15 cellular contexts compared by ENCODE assay signal in the genomic region with DNA sequence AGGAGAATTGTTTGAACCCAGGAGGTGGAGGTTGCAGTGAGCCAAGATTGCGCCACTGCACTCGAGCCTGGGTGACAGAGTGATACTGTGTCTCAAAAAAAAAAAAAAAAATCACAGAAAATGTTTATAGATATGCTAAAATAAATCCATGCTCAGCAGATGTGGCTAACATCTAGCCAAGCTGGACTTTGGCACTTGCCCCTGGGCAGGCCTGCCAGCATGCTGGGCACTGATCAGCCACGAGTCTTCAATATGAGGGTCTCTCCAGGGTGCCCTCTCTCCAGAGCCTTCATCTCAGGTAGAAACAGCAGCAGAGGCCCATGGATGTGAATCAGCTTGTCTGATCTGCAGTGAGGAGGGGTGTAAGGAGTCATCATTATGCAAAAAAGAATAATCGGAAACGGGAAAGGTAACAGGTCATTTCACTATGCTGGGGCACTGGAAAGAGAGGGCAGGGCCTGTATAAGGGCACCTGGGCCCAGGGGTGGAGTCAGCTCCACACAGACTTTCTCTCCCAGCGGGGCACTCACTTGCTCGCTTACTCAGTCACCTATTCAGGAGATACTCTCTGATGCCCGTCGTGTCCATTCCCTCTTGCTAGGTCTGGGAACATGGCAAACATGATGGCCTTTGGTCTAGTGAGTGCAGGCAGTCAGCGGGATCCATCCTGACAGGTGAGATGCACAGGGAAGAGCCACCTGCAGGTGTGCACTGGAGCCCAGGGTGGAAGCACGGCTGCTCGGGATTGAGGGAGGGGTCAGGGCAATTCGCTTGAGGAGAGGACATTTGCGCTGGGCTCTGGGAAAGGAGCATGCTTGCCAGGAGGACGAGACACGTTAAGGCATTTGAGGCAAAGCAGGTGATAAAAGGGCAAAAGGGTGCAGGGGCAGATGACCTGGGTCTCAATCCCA. TPM values are rescaled to one million over a fixed set of nuclear protein-coding genes. Genes with fewer than 3 reads are reported as not detected.
"Had no signal": no experiment of that assay in that cellular context is flagged by ENCODE, and none has a peak within 500 bp of the region (broad histone marks: within the 10 kb centered on the region; RNA-seq: fewer than 3 reads in every experiment).

No MANE protein-coding gene starts in this region.

- H3K36me3 ChIP-seq: brain microvascular endothelial cell, lower lobe of right lung, neutrophil, tibial artery, uterus, WERI-Rb-1 had no signal

- H3K4me1 ChIP-seq: lower lobe of right lung, tibial artery, uterus had no signal

- ATAC-seq: lower lobe of right lung; naive thymus-derived CD8-positive, alpha-beta T cell had no signal

- H3K27me3 ChIP-seq: brain microvascular endothelial cell, neutrophil, uterus had no signal

- H3K4me3 ChIP-seq: lower lobe of right lung, tibial artery, uterus had no signal

- H3K27ac ChIP-seq: brain microvascular endothelial cell, lower lobe of right lung, neutrophil, tibial artery, uterus, WERI-Rb-1 had no signal

- H3K9me3 ChIP-seq: lower lobe of right lung, neutrophil, tibial artery, uterus had no signal

- DNase-seq: activated CD4-positive, alpha-beta T cell treated with anti-CD3 and anti-CD28 coated beads for 4 hours; amniotic stem cell; brain microvascular endothelial cell; dermis blood vessel endothelial cell; erythroblast; hippocampal formation; kidney glomerular epithelial cell; lower lobe of right lung; naive thymus-derived CD8-positive, alpha-beta T cell; stimulated activated CD4-positive, alpha-beta T cell treated with anti-CD3 and anti-CD28 coated beads, Interleukin-4, amount 100 ng/mL, for 4 hours; tibial artery; uterus; WERI-Rb-1 had no signal

RNA-seq across cellular contexts. Expression of a gene that starts 29.1 kb away (rescaled TPM):
- total RNA-seq: skeletal muscle tissue had no signal
